In genomic region chr6:36826520-36827227, GRCh38 we compare ENCODE assay signal across 13 cellular contexts. TPM values are rescaled to one million over a fixed set of nuclear protein-coding genes. Genes with fewer than 3 reads are reported as not detected.
DNase-seq lines count a peak whose midpoint lies in the region; ATAC-seq and TF ChIP-seq lines count a peak whose summit lies in the region.
"Had no signal": no experiment of that assay in that cellular context is flagged by ENCODE, and none has a peak within 500 bp of the region (broad histone marks: within the 10 kb centered on the region; RNA-seq: fewer than 3 reads in every experiment).

No MANE protein-coding gene starts in this region.

- no peak overlapping the region for H2BK120ac ChIP-seq in IMR-90 (ENCODE audit: low read depth, low read length)
- H2BK120ac ChIP-seq in neuronal stem cell (ENCODE audit: low read depth, low read length), result no peak overlapping the region

- H3K23ac ChIP-seq in IMR-90 (ENCODE audit: low read depth, low read length) (no peak overlapping the region), neuronal stem cell (ENCODE audit: low read depth, low read length, poor library complexity) (no peak overlapping the region)

- no peak for TF ChIP-seq CTCF in IMR-90 (conservative IDR thresholded peaks at IDR 0.05; ENCODE audit: low read depth, low read length)

- TF ChIP-seq RAD21 in IMR-90 (IDR thresholded peaks at IDR 0.05; ENCODE audit: low read length), result no peak

- intact Hi-C loops in IMR-90 (cut with micrococcal nuclease), result no loop called here

- no peak overlapping the region for H2BK5ac ChIP-seq in IMR-90 (ENCODE audit: low read depth, low read length, poor library complexity, severe bottlenecking)
- H2BK5ac ChIP-seq in neuronal stem cell (ENCODE audit: low read length), result peak overlapping the region; percentile 25

- no peaks in the 10 kb centered on the region for H3K9me3 ChIP-seq in IMR-90 (ENCODE audit: control insufficient read depth, insufficient read depth, low read length)
- H3K9me3 ChIP-seq in duodenal mucosa (ENCODE audit: control insufficient read depth in 1 of 2, low read length in 2 of 2), result no peaks in the 10 kb centered on the region
- no peaks in the 10 kb centered on the region for H3K9me3 ChIP-seq in neuronal stem cell (replicated peaks in 1 of 2; ENCODE audit: control insufficient read depth in 2 of 2, insufficient read depth in 1 of 2, low read depth in 1 of 2, low read length in 2 of 2)
- H3K9me3 ChIP-seq: neutrophil had no signal

- H3K79me1 ChIP-seq in IMR-90 (ENCODE audit: low read depth in 1 of 2, low read length in 2 of 2), result no peaks in the 10 kb centered on the region
- H3K79me1 ChIP-seq in neuronal stem cell (ENCODE audit: low read depth, low read length), result no peaks in the 10 kb centered on the region

- H4K8ac ChIP-seq in IMR-90 (ENCODE audit: low read depth in 2 of 2, low read length in 2 of 2) (no peak overlapping the region), neuronal stem cell (ENCODE audit: low read depth, low read length) (no peak overlapping the region)

- no peak overlapping the region for H3K56ac ChIP-seq in IMR-90 (ENCODE audit: extremely low read depth, insufficient read depth, low read length)

- 100% methylated on average over 4 of the region's 19 CpGs; no CpG with 5 or more reads in 1 of the 2 experiments for WGBS in IMR-90 (ENCODE audit: extremely low coverage in 2 of 2, insufficient read length in 1 of 2), 2 experiments
- no CpG with 5 or more reads among the region's 19 CpGs for WGBS in neuronal stem cell (ENCODE audit: extremely low coverage in 2 of 2, insufficient read length in 2 of 2, insufficient replicate concordance in 1 of 2), 2 donors

- peak overlapping the region; percentile 33 for H2AK9ac ChIP-seq in IMR-90 (replicated peaks; ENCODE audit: low read depth, low read length, poor library complexity)

- CTCF ChIA-PET in IMR-90 (lab: Yijun Ruan, JAX), result no interaction called here

- peak overlapping the region; percentile 49 for H2AK5ac ChIP-seq in IMR-90 (ENCODE audit: low read depth, low read length)
- peak overlapping the region; percentile 96 for H2AK5ac ChIP-seq in neuronal stem cell (ENCODE audit: low read depth, low read length)

- H3K27me3 ChIP-seq in ACC112 (ENCODE audit: insufficient read depth, low read length), result no peaks in the 10 kb centered on the region
- H3K27me3 ChIP-seq in IMR-90 (ENCODE audit: control insufficient read depth, insufficient read depth, low read length), result peaks cover 3% of the 10 kb centered on the region
- no peaks in the 10 kb centered on the region for H3K27me3 ChIP-seq in duodenal mucosa (ENCODE audit: control insufficient read depth in 1 of 2, insufficient read depth in 2 of 2, low read length in 2 of 2)
- H3K27me3 ChIP-seq in neuronal stem cell (ENCODE audit: control insufficient read depth in 3 of 3, insufficient read depth in 3 of 3, low read depth in 1 of 3, low read length in 3 of 3), result no peaks in the 10 kb centered on the region
- H3K27me3 ChIP-seq: cardiac muscle cell had no signal

- peaks cover 19% of the 10 kb centered on the region for H3K4me1 ChIP-seq in ACC112 (ENCODE audit: control insufficient read depth, insufficient read depth, low read length, unreplicated experiment)
- H3K4me1 ChIP-seq in IMR-90 (ENCODE audit: control insufficient read depth, insufficient read depth, low read length), result peaks cover 7% of the 10 kb centered on the region
- H3K4me1 ChIP-seq in duodenal mucosa (ENCODE audit: control insufficient read depth in 1 of 2, insufficient read depth in 2 of 2, low read length in 2 of 2), result peaks cover 11 to 16% of the 10 kb centered on the region in 2 donors
- peaks cover 23 to 37% of the 10 kb centered on the region in 2 donors for H3K4me1 ChIP-seq in neuronal stem cell (ENCODE audit: control insufficient read depth in 2 of 2, insufficient read depth in 1 of 2, low read depth in 1 of 2, low read length in 2 of 2)

- H3K14ac ChIP-seq in IMR-90 (replicated peaks; ENCODE audit: low read depth, low read length) (no peak overlapping the region), neuronal stem cell (ENCODE audit: low read length) (peak overlapping the region; percentile 28)

- H2BK15ac ChIP-seq in IMR-90 (ENCODE audit: low read depth, low read length) (no peak overlapping the region), neuronal stem cell (ENCODE audit: low read length) (peak overlapping the region; percentile 81)

- H2AFZ ChIP-seq in ACC112 (ENCODE audit: low read length, unreplicated experiment) (peak overlapping the region; percentile 88), IMR-90 (replicated peaks; ENCODE audit: low read length, poor library complexity) (no peak overlapping the region), neuronal stem cell (ENCODE audit: low read length) (peak overlapping the region; percentile 83)

- H4K20me1 ChIP-seq in IMR-90 (ENCODE audit: insufficient read depth, low read length), result no peaks in the 10 kb centered on the region

- H3K4me2 ChIP-seq in IMR-90 (ENCODE audit: low read depth, low read length) (no peak overlapping the region), neuronal stem cell (ENCODE audit: insufficient read depth, low read length, poor library complexity, severe bottlenecking) (no peak overlapping the region)

- no peak overlapping the region for H3K18ac ChIP-seq in IMR-90 (ENCODE audit: low read depth, low read length)
- peak overlapping the region; percentile 74 for H3K18ac ChIP-seq in neuronal stem cell (ENCODE audit: low read length)

- no peak overlapping the region for H4K5ac ChIP-seq in IMR-90 (ENCODE audit: low read depth, low read length)

- no TSS peak for BruUV-seq in IMR-90 (replicated peaks; lab: Mats Ljungman, UMichigan)

- peak overlapping the region; percentile 33 for H2BK12ac ChIP-seq in neuronal stem cell (ENCODE audit: low read length)

- no peaks in the 10 kb centered on the region for H3K36me3 ChIP-seq in ACC112 (ENCODE audit: insufficient read depth, low read length)
- H3K36me3 ChIP-seq in IMR-90 (ENCODE audit: control insufficient read depth, insufficient read depth, low read length), result no peaks in the 10 kb centered on the region
- no peaks in the 10 kb centered on the region for H3K36me3 ChIP-seq in duodenal mucosa (ENCODE audit: control insufficient read depth in 1 of 2, insufficient read depth in 2 of 2, low read length in 2 of 2)
- H3K36me3 ChIP-seq in neuronal stem cell (replicated peaks in 1 of 2; ENCODE audit: control insufficient read depth in 2 of 2, insufficient read depth in 2 of 2, low read length in 2 of 2), result no peaks in the 10 kb centered on the region
- H3K36me3 ChIP-seq: cardiac muscle cell, neutrophil had no signal

- dilution Hi-C loops in IMR-90 (cut with HindIII; ENCODE audit: low sequenced_read_pairs, unreplicated experiment), result no loop called here

- H4K91ac ChIP-seq in IMR-90 (ENCODE audit: insufficient read depth, low read depth, low read length) (no peak overlapping the region), neuronal stem cell (ENCODE audit: low read depth, low read length, poor library complexity) (no peak overlapping the region)

- H3K9me1 ChIP-seq in IMR-90 (ENCODE audit: insufficient read depth, low read length), result peaks cover 4% of the 10 kb centered on the region; the same call in 1 of the 2 replicates

- POLR2A ChIA-PET in IMR-90 (lab: Charles Lee; ENCODE audit: unreplicated experiment), result no interaction called here

- H3K27ac ChIP-seq in ACC112 (ENCODE audit: low read depth, low read length) (no peak overlapping the region), IMR-90 (ENCODE audit: insufficient read depth, low read length) (no peak overlapping the region), duodenal mucosa (ENCODE audit: low read depth, low read length) (peak overlapping the region; percentile 26), neuronal stem cell (replicated peaks; ENCODE audit: low read length) (no peak overlapping the region)
- H3K27ac ChIP-seq: cardiac muscle cell, neutrophil had no signal

- H3K79me2 ChIP-seq in ACC112 (ENCODE audit: control insufficient read depth, insufficient read depth, low read length, unreplicated experiment), result no peaks in the 10 kb centered on the region

- H3K4me3 ChIP-seq in ACC112 (ENCODE audit: low read depth, low read length), result no peak overlapping the region
- H3K4me3 ChIP-seq in IMR-90 (ENCODE audit: insufficient read depth, low read depth, low read length), result no peak overlapping the region
- H3K4me3 ChIP-seq in duodenal mucosa (ENCODE audit: low read depth in 1 of 2, low read length in 2 of 2), result no peak overlapping the region
- H3K4me3 ChIP-seq in neuronal stem cell (ENCODE audit: low read length in 2 of 2), result no peak overlapping the region
- H3K4me3 ChIP-seq: cardiac muscle cell had no signal

- DNase-seq in IMR-90 (peak; percentile 16), neuronal stem cell (ENCODE audit: low spot score) (no peak), HuH-7 (ENCODE audit: low spot score) (no peak), Ammon's horn (ENCODE audit: low spot score) (no peak), NCI-H1048 (lab: John Stamatoyannopoulos, UW) (no peak)
- DNase-seq in activated effector memory CD4-positive, alpha-beta T cell treated with anti-CD3 and anti-CD28 coated beads, Interleukin-2, amount 50 U/mL, for 16 hours, result no peak
- DNase-seq: effector CD8-positive, alpha-beta T cell; SIG-M5 had no signal

- H2BK20ac ChIP-seq in IMR-90 (ENCODE audit: low read depth, low read length), result no peak overlapping the region

- H3K9ac ChIP-seq in IMR-90 (ENCODE audit: low read depth, low read length), result no peak overlapping the region
- no peak overlapping the region for H3K9ac ChIP-seq in duodenal mucosa (ENCODE audit: low read depth in 1 of 2, low read length in 2 of 2)
- H3K9ac ChIP-seq in neuronal stem cell (ENCODE audit: low read depth, low read length, poor library complexity), result peak overlapping the region; percentile 0

- no peak for ATAC-seq in IMR-90 (ENCODE audit: low read depth)

- H3K4ac ChIP-seq in IMR-90 (ENCODE audit: low read depth, low read length), result no peak overlapping the region
- H3K4ac ChIP-seq in neuronal stem cell (ENCODE audit: low read length), result no peak overlapping the region

- in situ Hi-C loops in IMR-90 (cut with MboI; ENCODE audit: low sequenced_read_pairs), result no loop called here

- TF ChIP-seq POLR2A in IMR-90 (IDR thresholded peaks at IDR 0.05; ENCODE audit: low read depth, low read length), result no peak

RNA-seq across cellular contexts. Expression of gene CPNE5, which starts 12.6 kb away (rescaled TPM):
- not detected in 2 replicates for total RNA-seq in IMR-90 (2012; rRNA removed)
- polyA plus RNA-seq in IMR-90 (2012; rRNA removed), result 0.07 and 0.10 TPM in 2 replicates
- 0.03 and 0.05 TPM in 2 replicates for polyA plus RNA-seq in IMR-90 (2012; cell fraction: cytosol; rRNA removed)
- 0.10 and 0.36 TPM in 2 replicates for polyA plus RNA-seq in IMR-90 (2012; cell fraction: nucleus; rRNA removed; ENCODE audit: low replicate concordance)
- polyA plus RNA-seq in neuronal stem cell (2013, experiment 1 of 2), result 1.1 TPM
- 1.3 TPM for polyA plus RNA-seq in neuronal stem cell (2013, experiment 2 of 2)
- total RNA-seq: Calu3 had no signal

RNA-seq across cellular contexts. Expression of gene PPIL1, which starts 47.9 kb away (rescaled TPM):
- 50.5 and 58.4 TPM in 2 replicates for total RNA-seq in IMR-90 (2012; rRNA removed)
- polyA plus RNA-seq in IMR-90 (2012; rRNA removed), result 25.9 and 28.4 TPM in 2 replicates
- polyA plus RNA-seq in IMR-90 (2012; cell fraction: cytosol; rRNA removed), result 14.4 and 17.5 TPM in 2 replicates
- polyA plus RNA-seq in IMR-90 (2012; cell fraction: nucleus; rRNA removed; ENCODE audit: low replicate concordance), result 2.7 and 7.9 TPM in 2 replicates
- polyA plus RNA-seq in neuronal stem cell (2013, experiment 1 of 2), result 66.5 TPM
- polyA plus RNA-seq in neuronal stem cell (2013, experiment 2 of 2), result 66.9 TPM

RNA-seq across cellular contexts. Expression of gene C6orf89, which starts 59.1 kb away (rescaled TPM):
- total RNA-seq in IMR-90 (2012; rRNA removed), result 39.2 and 52.3 TPM in 2 replicates
- 26.8 and 30.8 TPM in 2 replicates for polyA plus RNA-seq in IMR-90 (2012; rRNA removed)
- 11.4 and 11.6 TPM in 2 replicates for polyA plus RNA-seq in IMR-90 (2012; cell fraction: cytosol; rRNA removed)
- 11.0 and 26.3 TPM in 2 replicates for polyA plus RNA-seq in IMR-90 (2012; cell fraction: nucleus; rRNA removed; ENCODE audit: low replicate concordance)
- polyA plus RNA-seq in neuronal stem cell (2013, experiment 1 of 2), result 14.6 TPM
- polyA plus RNA-seq in neuronal stem cell (2013, experiment 2 of 2), result 14.4 TPM
